1 cellular context compared by ENCODE assay signal in the genomic region with DNA sequence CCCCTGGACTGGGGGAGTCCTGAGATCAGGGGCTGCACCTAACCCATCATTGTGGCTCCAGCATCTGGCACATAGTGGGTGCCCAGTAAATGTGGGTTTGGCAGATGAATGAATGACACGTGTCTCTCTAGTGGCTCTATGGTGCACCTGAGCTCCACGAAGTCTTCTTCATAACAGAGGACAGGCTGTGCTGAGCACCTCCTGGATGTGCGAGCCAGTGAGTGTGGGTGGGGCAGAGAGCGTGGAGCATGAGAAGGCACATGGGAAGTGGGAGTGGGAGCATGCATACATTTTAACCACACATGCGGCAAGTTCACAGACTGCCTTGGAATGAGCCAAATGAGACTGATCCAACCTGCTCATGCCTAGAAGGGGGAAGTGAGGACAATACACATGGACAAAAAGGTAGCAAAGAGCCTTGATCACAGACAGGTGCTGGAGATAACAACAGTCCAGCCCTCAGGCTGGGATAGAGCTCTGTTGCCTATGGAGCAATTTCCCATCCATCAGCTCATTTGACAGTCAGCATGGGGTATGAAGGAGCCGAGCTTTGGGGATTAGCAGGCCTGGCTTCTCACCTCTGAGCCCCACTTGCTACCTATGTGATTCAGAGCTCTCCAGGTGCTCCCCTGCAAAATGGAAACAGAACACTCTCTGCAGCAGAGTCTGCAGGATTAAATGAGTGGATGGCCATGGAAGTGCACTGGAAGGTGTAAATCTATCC.
TF ChIP-seq lines count a peak whose summit lies in the region.

No MANE protein-coding gene starts in this region.

TF ChIP-seq in K562, 482 proteins besides CTCF, POLR2A, EP300 and RAD21 (continued from another document):
- TF ChIP-seq, protein P1, sequence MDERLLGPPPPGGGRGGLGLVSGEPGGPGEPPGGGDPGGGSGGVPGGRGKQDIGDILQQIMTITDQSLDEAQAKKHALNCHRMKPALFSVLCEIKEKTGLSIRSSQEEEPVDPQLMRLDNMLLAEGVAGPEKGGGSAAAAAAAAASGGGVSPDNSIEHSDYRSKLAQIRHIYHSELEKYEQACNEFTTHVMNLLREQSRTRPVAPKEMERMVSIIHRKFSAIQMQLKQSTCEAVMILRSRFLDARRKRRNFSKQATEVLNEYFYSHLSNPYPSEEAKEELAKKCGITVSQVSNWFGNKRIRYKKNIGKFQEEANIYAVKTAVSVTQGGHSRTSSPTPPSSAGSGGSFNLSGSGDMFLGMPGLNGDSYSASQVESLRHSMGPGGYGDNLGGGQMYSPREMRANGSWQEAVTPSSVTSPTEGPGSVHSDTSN (CRISPR knock-in tag; IDR thresholded peaks at IDR 0.05; ENCODE audit: low read depth) = no peak
- TF ChIP-seq, protein P1 (tag; conservative IDR thresholded peaks at IDR 0.05; ENCODE audit: low read depth) = peak; percentile 55; the same call in 1 of the 2 replicates
- TF ChIP-seq L3MBTL2 (IDR thresholded peaks at IDR 0.05) (peak; percentile 32; the same call in 1 of the 2 replicates), MYC (IDR thresholded peaks at IDR 0.05; ENCODE audit: low read depth, low read length) (peak; percentile 31; the same call in 1 of the 2 replicates), MYC (CRISPR knock-in tag; IDR thresholded peaks at IDR 0.05; ENCODE audit: borderline replicate concordance, low read depth) (no peak), MAZ (CRISPR knock-in tag; conservative IDR thresholded peaks at IDR 0.05 in 1 of 2, IDR thresholded peaks at IDR 0.05 in 1 of 2) (no peak), CEBPB (tag; IDR thresholded peaks at IDR 0.05) (peak; percentile 38; the same call in 1 of the 2 replicates), HSF4 (CRISPR knock-in tag; IDR thresholded peaks at IDR 0.05; ENCODE audit: borderline replicate concordance) (no peak), ZNF431 (CRISPR knock-in tag; IDR thresholded peaks at IDR 0.05) (0 out of 2 replicates have a peak, but pooled peaks have one; percentile 20)
